In the genomic region with DNA sequence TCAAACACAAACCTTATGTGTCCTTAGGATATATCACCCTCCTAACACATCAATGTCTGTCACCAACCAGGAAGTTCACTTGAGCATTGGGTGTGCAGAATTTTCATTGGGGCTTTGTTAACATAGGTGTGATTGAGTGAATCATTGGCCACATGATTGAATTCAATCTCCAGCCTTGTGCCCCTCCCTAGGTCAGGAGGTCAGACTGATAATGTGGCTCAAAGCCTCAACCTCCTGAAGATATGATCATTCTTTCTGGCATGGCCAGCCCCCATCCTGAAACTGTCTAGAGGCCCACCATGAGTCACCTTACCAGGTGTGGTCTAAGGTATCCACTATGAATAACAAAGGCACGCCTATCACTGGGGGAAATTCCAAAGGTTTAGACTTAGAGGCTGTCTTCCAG, we compare ENCODE assay signal across 1 cellular context.
A peak's percentile ranks its signal among the peaks of the same experiment; 100 is the strongest.
TF ChIP-seq lines count a peak whose summit lies in the region.

No MANE protein-coding gene starts in this region.

TF ChIP-seq in HCT116, 20 proteins besides CTCF, POLR2A, EP300 and RAD21 (continued from another document):
- TF ChIP-seq, protein P1, sequence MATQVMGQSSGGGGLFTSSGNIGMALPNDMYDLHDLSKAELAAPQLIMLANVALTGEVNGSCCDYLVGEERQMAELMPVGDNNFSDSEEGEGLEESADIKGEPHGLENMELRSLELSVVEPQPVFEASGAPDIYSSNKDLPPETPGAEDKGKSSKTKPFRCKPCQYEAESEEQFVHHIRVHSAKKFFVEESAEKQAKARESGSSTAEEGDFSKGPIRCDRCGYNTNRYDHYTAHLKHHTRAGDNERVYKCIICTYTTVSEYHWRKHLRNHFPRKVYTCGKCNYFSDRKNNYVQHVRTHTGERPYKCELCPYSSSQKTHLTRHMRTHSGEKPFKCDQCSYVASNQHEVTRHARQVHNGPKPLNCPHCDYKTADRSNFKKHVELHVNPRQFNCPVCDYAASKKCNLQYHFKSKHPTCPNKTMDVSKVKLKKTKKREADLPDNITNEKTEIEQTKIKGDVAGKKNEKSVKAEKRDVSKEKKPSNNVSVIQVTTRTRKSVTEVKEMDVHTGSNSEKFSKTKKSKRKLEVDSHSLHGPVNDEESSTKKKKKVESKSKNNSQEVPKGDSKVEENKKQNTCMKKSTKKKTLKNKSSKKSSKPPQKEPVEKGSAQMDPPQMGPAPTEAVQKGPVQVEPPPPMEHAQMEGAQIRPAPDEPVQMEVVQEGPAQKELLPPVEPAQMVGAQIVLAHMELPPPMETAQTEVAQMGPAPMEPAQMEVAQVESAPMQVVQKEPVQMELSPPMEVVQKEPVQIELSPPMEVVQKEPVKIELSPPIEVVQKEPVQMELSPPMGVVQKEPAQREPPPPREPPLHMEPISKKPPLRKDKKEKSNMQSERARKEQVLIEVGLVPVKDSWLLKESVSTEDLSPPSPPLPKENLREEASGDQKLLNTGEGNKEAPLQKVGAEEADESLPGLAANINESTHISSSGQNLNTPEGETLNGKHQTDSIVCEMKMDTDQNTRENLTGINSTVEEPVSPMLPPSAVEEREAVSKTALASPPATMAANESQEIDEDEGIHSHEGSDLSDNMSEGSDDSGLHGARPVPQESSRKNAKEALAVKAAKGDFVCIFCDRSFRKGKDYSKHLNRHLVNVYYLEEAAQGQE (IDR thresholded peaks at IDR 0.05; ENCODE audit: low read depth), result no peak
- TF ChIP-seq ZNF274 (IDR thresholded peaks at IDR 0.05; ENCODE audit: low read depth, low read length), result no peak
- peak; percentile 66 for TF ChIP-seq YY1 (IDR thresholded peaks at IDR 0.05; ENCODE audit: extremely low read depth, insufficient replicate concordance, low read depth, low read length)
- TF ChIP-seq ELF1 (IDR thresholded peaks at IDR 0.05; ENCODE audit: borderline replicate concordance, low read depth), result peak; percentile 62
- no peak for TF ChIP-seq EZH2 (IDR thresholded peaks at IDR 0.05)
- peak; percentile 46 for TF ChIP-seq SRF (IDR thresholded peaks at IDR 0.05; ENCODE audit: low read depth)
- TF ChIP-seq, protein P2, sequence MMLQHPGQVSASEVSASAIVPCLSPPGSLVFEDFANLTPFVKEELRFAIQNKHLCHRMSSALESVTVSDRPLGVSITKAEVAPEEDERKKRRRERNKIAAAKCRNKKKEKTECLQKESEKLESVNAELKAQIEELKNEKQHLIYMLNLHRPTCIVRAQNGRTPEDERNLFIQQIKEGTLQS (IDR thresholded peaks at IDR 0.05), result no peak
- TF ChIP-seq SP1 (IDR thresholded peaks at IDR 0.05; ENCODE audit: low read depth), result peak; percentile 92
- peak; percentile 89 for TF ChIP-seq FOSL1 (IDR thresholded peaks at IDR 0.05; ENCODE audit: low read depth)
